In genomic region chr20:25220021-25220730, GRCh38 we compare ENCODE assay signal across 2 cellular contexts.
A peak's percentile ranks its signal among the peaks of the same experiment; 100 is the strongest.
TF ChIP-seq lines count a peak whose summit lies in the region.

No MANE protein-coding gene starts in this region.

TF ChIP-seq in IMR-90, 13 proteins besides CTCF, POLR2A, EP300 and RAD21:
- no peak for TF ChIP-seq BHLHE40 (IDR thresholded peaks at IDR 0.05; ENCODE audit: low read depth, low read length)
- TF ChIP-seq NFE2L2 (IDR thresholded peaks at IDR 0.05; ENCODE audit: low read depth, low read length): no peak
- TF ChIP-seq CEBPB (IDR thresholded peaks at IDR 0.05; ENCODE audit: low read depth, low read length): peak; percentile 97
- no peak for TF ChIP-seq MAFK (IDR thresholded peaks at IDR 0.05; ENCODE audit: low read depth, low read length)

TF ChIP-seq in K562, 482 proteins besides CTCF, POLR2A, EP300 and RAD21:
- TF ChIP-seq GABPB1 (CRISPR knock-in tag; IDR thresholded peaks at IDR 0.05) (no peak), ZKSCAN8 (CRISPR knock-in tag; IDR thresholded peaks at IDR 0.05) (no peak), ZZZ3 (IDR thresholded peaks at IDR 0.05) (no peak), CEBPB (tag; IDR thresholded peaks at IDR 0.05) (peak; percentile 93), ZNF217 (CRISPR knock-in tag; IDR thresholded peaks at IDR 0.05) (no peak), POLR2B (IDR thresholded peaks at IDR 0.05; ENCODE audit: low read depth, partially characterized antibody) (no peak), CC2D1A (IDR thresholded peaks at IDR 0.05) (no peak), CHD2 (IDR thresholded peaks at IDR 0.05; ENCODE audit: low read depth, low read length) (no peak), NFXL1 (CRISPR knock-in tag; IDR thresholded peaks at IDR 0.05) (no peak), CEBPG (CRISPR knock-in tag; IDR thresholded peaks at IDR 0.05) (peak; percentile 71), CEBPG (tag; conservative IDR thresholded peaks at IDR 0.05 in 1 of 2, IDR thresholded peaks at IDR 0.05 in 1 of 2) (peak; percentile 47 to 81; a peak in 3 of 4 replicates), POLR2G (IDR thresholded peaks at IDR 0.05; ENCODE audit: low read depth, low read length) (0 out of 2 replicates have a peak, but pooled peaks have one; percentile 32), ZNF518B (CRISPR knock-in tag; IDR thresholded peaks at IDR 0.05) (no peak), ATF7 (IDR thresholded peaks at IDR 0.05) (no peak)
- TF ChIP-seq, protein P1, sequence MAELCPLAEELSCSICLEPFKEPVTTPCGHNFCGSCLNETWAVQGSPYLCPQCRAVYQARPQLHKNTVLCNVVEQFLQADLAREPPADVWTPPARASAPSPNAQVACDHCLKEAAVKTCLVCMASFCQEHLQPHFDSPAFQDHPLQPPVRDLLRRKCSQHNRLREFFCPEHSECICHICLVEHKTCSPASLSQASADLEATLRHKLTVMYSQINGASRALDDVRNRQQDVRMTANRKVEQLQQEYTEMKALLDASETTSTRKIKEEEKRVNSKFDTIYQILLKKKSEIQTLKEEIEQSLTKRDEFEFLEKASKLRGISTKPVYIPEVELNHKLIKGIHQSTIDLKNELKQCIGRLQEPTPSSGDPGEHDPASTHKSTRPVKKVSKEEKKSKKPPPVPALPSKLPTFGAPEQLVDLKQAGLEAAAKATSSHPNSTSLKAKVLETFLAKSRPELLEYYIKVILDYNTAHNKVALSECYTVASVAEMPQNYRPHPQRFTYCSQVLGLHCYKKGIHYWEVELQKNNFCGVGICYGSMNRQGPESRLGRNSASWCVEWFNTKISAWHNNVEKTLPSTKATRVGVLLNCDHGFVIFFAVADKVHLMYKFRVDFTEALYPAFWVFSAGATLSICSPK (IDR thresholded peaks at IDR 0.05; ENCODE audit: borderline replicate concordance): no peak
